In the genomic region with DNA sequence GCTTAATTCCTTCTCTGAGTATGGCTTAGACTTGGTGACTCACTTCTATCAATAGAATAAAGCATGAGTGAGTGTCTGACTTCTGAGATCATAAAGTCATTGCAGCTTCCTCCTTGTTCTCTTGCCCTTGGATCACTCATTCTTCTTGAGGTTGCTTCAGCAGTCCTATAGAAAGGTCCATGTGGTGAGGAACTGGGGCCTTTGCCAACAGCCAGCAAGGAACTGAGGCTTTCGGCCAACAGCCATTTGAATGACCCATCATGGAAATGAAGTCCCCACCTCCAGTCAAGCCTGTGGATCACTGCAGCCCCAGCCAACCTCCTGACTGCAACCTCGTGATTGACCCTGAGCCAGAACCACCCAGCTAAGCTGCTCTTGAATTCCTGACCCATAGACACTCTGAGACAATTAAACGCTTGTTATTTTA, we compare ENCODE assay signal across 11 cellular contexts.
A peak's percentile ranks its signal among the peaks of the same experiment; 100 is the strongest.
DNase-seq lines count a peak whose midpoint lies in the region; ATAC-seq and TF ChIP-seq lines count a peak whose summit lies in the region.
"Had no signal": no experiment of that assay in that cellular context is flagged by ENCODE, and none has a peak within 500 bp of the region (broad histone marks: within the 10 kb centered on the region; RNA-seq: fewer than 3 reads in every experiment).

No MANE protein-coding gene starts in this region.

- no peak overlapping the region for H2AFZ ChIP-seq in mesenchymal stem cell (ENCODE audit: low read depth, low read length)

- no peak overlapping the region for H3K18ac ChIP-seq in mesenchymal stem cell (ENCODE audit: low read depth in 1 of 2, low read length in 2 of 2)

- no peaks in the 10 kb centered on the region for H3K79me1 ChIP-seq in mesenchymal stem cell (replicated peaks; ENCODE audit: low read length, poor library complexity, severe bottlenecking)

- H4K8ac ChIP-seq in mesenchymal stem cell (ENCODE audit: low read length), result no peak overlapping the region

- no peak for ATAC-seq in GM18519 (IDR thresholded peaks at IDR 0.05; ENCODE audit: low FRiP score, unreplicated experiment)
- ATAC-seq: naive thymus-derived CD8-positive, alpha-beta T cell had no signal

- 77% methylated on average over 3 of the region's 3 CpGs for WGBS in mesenchymal stem cell

- peaks cover 15% of the 10 kb centered on the region for H3K4me1 ChIP-seq in mesenchymal stem cell (ENCODE audit: control insufficient read depth, insufficient read depth, low read depth, low read length)

- H2AK5ac ChIP-seq in mesenchymal stem cell (ENCODE audit: low read length, severe bottlenecking), result no peak overlapping the region

- H3K36me3 ChIP-seq in mesenchymal stem cell (ENCODE audit: control insufficient read depth in 1 of 2, insufficient read depth in 2 of 2, low read depth in 1 of 2, low read length in 2 of 2), result peaks cover 0 to 6% of the 10 kb centered on the region in 2 experiments

- H4K91ac ChIP-seq in mesenchymal stem cell (ENCODE audit: low read length), result no peak overlapping the region

- no peak overlapping the region for H2BK5ac ChIP-seq in mesenchymal stem cell (ENCODE audit: low read depth, low read length, poor library complexity, severe bottlenecking)

- H3K4ac ChIP-seq in mesenchymal stem cell (ENCODE audit: low read depth in 1 of 2, low read length in 2 of 2), result no peak overlapping the region

- H3K27me3 ChIP-seq in dorsolateral prefrontal cortex, result no peaks in the 10 kb centered on the region
- no peaks in the 10 kb centered on the region for H3K27me3 ChIP-seq in mesenchymal stem cell (ENCODE audit: control insufficient read depth in 1 of 2, insufficient read depth in 1 of 2, low read length in 2 of 2)

- TF ChIP-seq POLR2A in erythroblast (IDR thresholded peaks at IDR 0.05; ENCODE audit: low read length), result no peak

- no peak overlapping the region for H2BK15ac ChIP-seq in mesenchymal stem cell (ENCODE audit: low read depth, poor library complexity, severe bottlenecking)

- intact Hi-C loops in dorsolateral prefrontal cortex (cut with DNase I), result loop anchor here in 1 of 2 donors (5.0 kb wide), 2 partner anchors 116 to 156 kb away; no protein-coding TSS in a partner anchor

- peak overlapping the region; percentile 58 for H3K9ac ChIP-seq in mesenchymal stem cell (ENCODE audit: low read length)

- peak; percentile 73 for DNase-seq in AG09319 (ENCODE audit: extremely low read depth, low read depth)
- DNase-seq in NCI-H226, result peak; percentile 20
- peak; percentile 40 to 81 (median 54) for DNase-seq in dorsolateral prefrontal cortex
- peak; percentile 62 for DNase-seq in mesenchymal stem cell
- no peak for DNase-seq in erythroblast (lab: John Stamatoyannopoulos, UW)
- DNase-seq in NCI-H2227 (lab: John Stamatoyannopoulos, UW; ENCODE audit: unreplicated experiment), result no peak
- DNase-seq in NCI-H2171 treated with DMSO at 0.1 percent for 48 hours (lab: John Stamatoyannopoulos, UW), result no peak
- DNase-seq: activated CD8-positive, alpha-beta memory T cell treated with anti-CD3 and anti-CD28 coated beads, Interleukin-2, amount 50 U/mL, for 4 hours; naive thymus-derived CD8-positive, alpha-beta T cell; NCI-H1417 treated with DMSO at 0.1 percent for 48 hours had no signal

- TF ChIP-seq CTCF in AG09319 (IDR thresholded peaks at IDR 0.05; ENCODE audit: low read depth, low read length) (no peak), dorsolateral prefrontal cortex (IDR thresholded peaks at IDR 0.05 in 54 of 56, conservative IDR thresholded peaks at IDR 0.05 in 2 of 56; ENCODE audit: low read depth in 1 of 56, partially characterized antibody in 56 of 56) (no peak)

- H3K27ac ChIP-seq in dorsolateral prefrontal cortex (peak overlapping the region; percentile 11 to 97 (median 78)), mesenchymal stem cell (ENCODE audit: low read length, poor library complexity, severe bottlenecking) (no peak overlapping the region)

- H3K4me2 ChIP-seq in mesenchymal stem cell (ENCODE audit: low read length, poor library complexity, severe bottlenecking), result no peak overlapping the region

- no peak overlapping the region for H3K23ac ChIP-seq in mesenchymal stem cell (ENCODE audit: low read length in 2 of 2)

- no peaks in the 10 kb centered on the region for H3K9me3 ChIP-seq in mesenchymal stem cell (ENCODE audit: control insufficient read depth, low read length)

- H2BK120ac ChIP-seq in mesenchymal stem cell (ENCODE audit: low read depth, low read length), result no peak overlapping the region

- peak overlapping the region in 2 of 59 donors; percentile 10 to 13 for H3K4me3 ChIP-seq in dorsolateral prefrontal cortex
- H3K4me3 ChIP-seq in mesenchymal stem cell (ENCODE audit: insufficient read depth in 1 of 2, low read depth in 1 of 2, low read length in 2 of 2), result no peak overlapping the region

- H2BK12ac ChIP-seq in mesenchymal stem cell (ENCODE audit: low read length in 2 of 2), result no peak overlapping the region

- H3K14ac ChIP-seq in mesenchymal stem cell (ENCODE audit: low read length in 2 of 2), result peak overlapping the region in 1 of 2 experiments; percentile 3

Comparison
In these comparisons a context has a peak if more than half of its experiments do, and no peak if none do; other contexts are left out.
1. DNase-seq: peak in AG09319 (single experiment), NCI-H226 (single experiment), dorsolateral prefrontal cortex (10 of 10) and mesenchymal stem cell (single experiment); none in erythroblast (0 of 2), NCI-H2227 (single experiment) and NCI-H2171 treated with DMSO at 0.1 percent for 48 hours (single experiment).